Comparison of ENCODE assay signal across 21 cellular contexts in the genomic region with DNA sequence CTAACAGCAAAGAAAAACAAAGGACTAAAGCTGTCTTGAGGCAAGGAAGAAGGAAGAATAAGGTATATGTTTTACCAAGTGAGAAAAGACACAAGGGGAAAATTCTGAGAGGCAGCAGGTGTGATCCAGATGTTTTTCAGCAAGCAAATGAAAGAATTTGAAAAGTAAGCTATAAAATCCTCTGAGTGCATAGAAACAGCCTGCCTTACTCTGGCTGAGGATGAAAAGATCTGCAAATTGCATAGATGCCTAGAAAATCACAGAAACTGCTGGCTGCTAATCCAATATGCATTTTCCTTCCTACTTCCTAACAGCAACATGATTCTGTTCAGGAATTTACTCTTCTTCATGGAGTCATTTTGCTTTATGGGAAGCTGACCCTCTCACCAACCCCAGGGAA. TPM values are rescaled to one million over a fixed set of nuclear protein-coding genes. Genes with fewer than 3 reads are reported as not detected.
DNase-seq lines count a peak whose midpoint lies in the region; ATAC-seq and TF ChIP-seq lines count a peak whose summit lies in the region.
"Had no signal": no experiment of that assay in that cellular context is flagged by ENCODE, and none has a peak within 500 bp of the region (broad histone marks: within the 10 kb centered on the region; RNA-seq: fewer than 3 reads in every experiment).

No MANE protein-coding gene starts in this region.

- peaks cover 25% of the 10 kb centered on the region; the same call in 1 of the 2 replicates for H3F3A ChIP-seq in PC-9 (ENCODE audit: insufficient read depth, low read depth)

- no peaks in the 10 kb centered on the region for H3K79me2 ChIP-seq in PC-9 (ENCODE audit: low read depth)

- no TSS peak for BruUV-seq in PC-9 (replicated peaks; lab: Mats Ljungman, UMichigan)

- intact Hi-C loops in PC-9 (cut with micrococcal nuclease; ENCODE audit: unreplicated experiment) (loop anchor here (5.0 kb wide), 2 partner anchors 63 to 67 kb away; no protein-coding TSS in a partner anchor), vagina (cut with DNase I) (no loop called here), posterior vena cava (cut with DNase I) (no loop called here)

- H3K9me2 ChIP-seq in PC-9 (ENCODE audit: insufficient read depth): no peaks in the 10 kb centered on the region

- no peak for ATAC-seq in SK-N-SH treated with all-trans-retinoic acid at 6 μM for 48 hours
- ATAC-seq: heart right ventricle had no signal

- no peak for DNase-seq in PC-9
- no peak for DNase-seq in epithelial cell of prostate (ENCODE audit: low read depth, low spot score)
- DNase-seq in vagina (ENCODE audit: extremely low spot score in 2 of 2): no peak
- no peak for DNase-seq in NCI-H128 (lab: John Stamatoyannopoulos, UW; ENCODE audit: unreplicated experiment)
- no peak for DNase-seq in posterior vena cava (ENCODE audit: low spot score)
- DNase-seq: activated CD4-positive, alpha-beta T cell treated with anti-CD3 and anti-CD28 coated beads, Interleukin-2, amount 50 U/mL, for 48 hours; activated gamma-delta T cell treated with Interleukin-2 at 50 U/mL for 16 hours; amygdala; COR-L47; DMS79 treated with DMSO at 0.1 percent for 48 hours; effector CD8-positive, alpha-beta T cell; heart right ventricle; KBM-7; NCI-H187; OCI-M1; SJCRH30 had no signal

- H3K27ac ChIP-seq in PC-9 (peak overlapping the region; percentile 93; the same call in 1 of the 2 replicates), epithelial cell of prostate (peak overlapping the region; percentile 100), muscle layer of duodenum (ENCODE audit: low read length) (peak overlapping the region; percentile 79), vagina (peak overlapping the region; percentile 33)
- H3K27ac ChIP-seq: SJCRH30 had no signal

- CTCF ChIA-PET in PC-9 (lab: Charles Lee): interaction anchor here (0.6 kb wide), 1 partner anchor 53 kb away, joined by 4 read pairs; no protein-coding TSS in a partner anchor

- H3K4me3 ChIP-seq in PC-9 (no peak overlapping the region), muscle layer of duodenum (ENCODE audit: low read depth in 1 of 2, low read length in 2 of 2) (no peak overlapping the region), vagina (no peak overlapping the region)
- H3K4me3 ChIP-seq: heart right ventricle, right atrium auricular region, SJCRH30 had no signal

- H3K27me3 ChIP-seq in PC-9 (ENCODE audit: insufficient read depth, low read depth) (no peaks in the 10 kb centered on the region), muscle layer of duodenum (ENCODE audit: low read depth, low read length) (no peaks in the 10 kb centered on the region), vagina (no peaks in the 10 kb centered on the region)
- H3K27me3 ChIP-seq: heart right ventricle, right atrium auricular region, SJCRH30 had no signal

- no peak overlapping the region for H3K4me2 ChIP-seq in PC-9

- H3K9me3 ChIP-seq in PC-9 (ENCODE audit: insufficient read depth, low read depth): no peaks in the 10 kb centered on the region
- no peaks in the 10 kb centered on the region for H3K9me3 ChIP-seq in muscle layer of duodenum (ENCODE audit: control insufficient read depth in 1 of 2, low read length in 2 of 2)
- no peaks in the 10 kb centered on the region for H3K9me3 ChIP-seq in vagina
- H3K9me3 ChIP-seq: heart right ventricle, right atrium auricular region, SJCRH30 had no signal

- no peaks in the 10 kb centered on the region for H3K36me3 ChIP-seq in PC-9 (ENCODE audit: low read depth)
- H3K36me3 ChIP-seq in muscle layer of duodenum (ENCODE audit: control insufficient read depth in 1 of 2, insufficient read depth in 2 of 2, low read length in 2 of 2): peaks cover 5% of the 10 kb centered on the region in 2 donors
- H3K36me3 ChIP-seq in vagina: no peaks in the 10 kb centered on the region
- H3K36me3 ChIP-seq: right atrium auricular region, SJCRH30 had no signal

- H4K20me1 ChIP-seq in PC-9 (ENCODE audit: insufficient read depth): no peaks in the 10 kb centered on the region

- TF ChIP-seq CTCF in PC-9 (conservative IDR thresholded peaks at IDR 0.05) (no peak), vagina (IDR thresholded peaks at IDR 0.05) (no peak)

- POLR2A ChIA-PET in PC-9 (lab: Charles Lee; ENCODE audit: unreplicated experiment): no interaction called here

- H2AFZ ChIP-seq in PC-9: no peak overlapping the region

- TF ChIP-seq POLR2A in vagina (IDR thresholded peaks at IDR 0.05): no peak

- peaks cover 74% of the 10 kb centered on the region for H3K4me1 ChIP-seq in PC-9 (replicated peaks; ENCODE audit: insufficient read depth)
- H3K4me1 ChIP-seq in muscle layer of duodenum (ENCODE audit: control insufficient read depth in 1 of 2, insufficient read depth in 2 of 2, low read length in 2 of 2): peaks cover 0 to 9% of the 10 kb centered on the region in 2 donors
- H3K4me1 ChIP-seq in vagina: peaks cover 50% of the 10 kb centered on the region

TF ChIP-seq in SK-N-SH treated with all-trans-retinoic acid at 6 μM for 48 hours, 23 proteins besides CTCF, POLR2A, EP300 and RAD21 (continues in another document):
- no peak for TF ChIP-seq ESRRG (CRISPR knock-in tag; IDR thresholded peaks at IDR 0.05)
- TF ChIP-seq SNAI2 (CRISPR knock-in tag; IDR thresholded peaks at IDR 0.05): no peak
- no peak for TF ChIP-seq ZFP3 (CRISPR knock-in tag; IDR thresholded peaks at IDR 0.05)
- TF ChIP-seq, protein P1, sequence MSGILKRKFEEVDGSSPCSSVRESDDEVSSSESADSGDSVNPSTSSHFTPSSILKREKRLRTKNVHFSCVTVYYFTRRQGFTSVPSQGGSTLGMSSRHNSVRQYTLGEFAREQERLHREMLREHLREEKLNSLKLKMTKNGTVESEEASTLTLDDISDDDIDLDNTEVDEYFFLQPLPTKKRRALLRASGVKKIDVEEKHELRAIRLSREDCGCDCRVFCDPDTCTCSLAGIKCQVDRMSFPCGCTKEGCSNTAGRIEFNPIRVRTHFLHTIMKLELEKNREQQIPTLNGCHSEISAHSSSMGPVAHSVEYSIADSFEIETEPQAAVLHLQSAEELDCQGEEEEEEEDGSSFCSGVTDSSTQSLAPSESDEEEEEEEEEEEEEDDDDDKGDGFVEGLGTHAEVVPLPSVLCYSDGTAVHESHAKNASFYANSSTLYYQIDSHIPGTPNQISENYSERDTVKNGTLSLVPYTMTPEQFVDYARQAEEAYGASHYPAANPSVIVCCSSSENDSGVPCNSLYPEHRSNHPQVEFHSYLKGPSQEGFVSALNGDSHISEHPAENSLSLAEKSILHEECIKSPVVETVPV (CRISPR knock-in tag; IDR thresholded peaks at IDR 0.05): no peak
- no peak for TF ChIP-seq ZNF8 (CRISPR knock-in tag; IDR thresholded peaks at IDR 0.05)
- TF ChIP-seq, protein P2, sequence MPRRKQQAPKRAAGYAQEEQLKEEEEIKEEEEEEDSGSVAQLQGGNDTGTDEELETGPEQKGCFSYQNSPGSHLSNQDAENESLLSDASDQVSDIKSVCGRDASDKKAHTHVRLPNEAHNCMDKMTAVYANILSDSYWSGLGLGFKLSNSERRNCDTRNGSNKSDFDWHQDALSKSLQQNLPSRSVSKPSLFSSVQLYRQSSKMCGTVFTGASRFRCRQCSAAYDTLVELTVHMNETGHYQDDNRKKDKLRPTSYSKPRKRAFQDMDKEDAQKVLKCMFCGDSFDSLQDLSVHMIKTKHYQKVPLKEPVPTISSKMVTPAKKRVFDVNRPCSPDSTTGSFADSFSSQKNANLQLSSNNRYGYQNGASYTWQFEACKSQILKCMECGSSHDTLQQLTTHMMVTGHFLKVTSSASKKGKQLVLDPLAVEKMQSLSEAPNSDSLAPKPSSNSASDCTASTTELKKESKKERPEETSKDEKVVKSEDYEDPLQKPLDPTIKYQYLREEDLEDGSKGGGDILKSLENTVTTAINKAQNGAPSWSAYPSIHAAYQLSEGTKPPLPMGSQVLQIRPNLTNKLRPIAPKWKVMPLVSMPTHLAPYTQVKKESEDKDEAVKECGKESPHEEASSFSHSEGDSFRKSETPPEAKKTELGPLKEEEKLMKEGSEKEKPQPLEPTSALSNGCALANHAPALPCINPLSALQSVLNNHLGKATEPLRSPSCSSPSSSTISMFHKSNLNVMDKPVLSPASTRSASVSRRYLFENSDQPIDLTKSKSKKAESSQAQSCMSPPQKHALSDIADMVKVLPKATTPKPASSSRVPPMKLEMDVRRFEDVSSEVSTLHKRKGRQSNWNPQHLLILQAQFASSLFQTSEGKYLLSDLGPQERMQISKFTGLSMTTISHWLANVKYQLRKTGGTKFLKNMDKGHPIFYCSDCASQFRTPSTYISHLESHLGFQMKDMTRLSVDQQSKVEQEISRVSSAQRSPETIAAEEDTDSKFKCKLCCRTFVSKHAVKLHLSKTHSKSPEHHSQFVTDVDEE (CRISPR knock-in tag; IDR thresholded peaks at IDR 0.05): no peak
- TF ChIP-seq, protein P3, sequence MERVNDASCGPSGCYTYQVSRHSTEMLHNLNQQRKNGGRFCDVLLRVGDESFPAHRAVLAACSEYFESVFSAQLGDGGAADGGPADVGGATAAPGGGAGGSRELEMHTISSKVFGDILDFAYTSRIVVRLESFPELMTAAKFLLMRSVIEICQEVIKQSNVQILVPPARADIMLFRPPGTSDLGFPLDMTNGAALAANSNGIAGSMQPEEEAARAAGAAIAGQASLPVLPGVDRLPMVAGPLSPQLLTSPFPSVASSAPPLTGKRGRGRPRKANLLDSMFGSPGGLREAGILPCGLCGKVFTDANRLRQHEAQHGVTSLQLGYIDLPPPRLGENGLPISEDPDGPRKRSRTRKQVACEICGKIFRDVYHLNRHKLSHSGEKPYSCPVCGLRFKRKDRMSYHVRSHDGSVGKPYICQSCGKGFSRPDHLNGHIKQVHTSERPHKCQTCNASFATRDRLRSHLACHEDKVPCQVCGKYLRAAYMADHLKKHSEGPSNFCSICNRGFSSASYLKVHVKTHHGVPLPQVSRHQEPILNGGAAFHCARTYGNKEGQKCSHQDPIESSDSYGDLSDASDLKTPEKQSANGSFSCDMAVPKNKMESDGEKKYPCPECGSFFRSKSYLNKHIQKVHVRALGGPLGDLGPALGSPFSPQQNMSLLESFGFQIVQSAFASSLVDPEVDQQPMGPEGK (CRISPR knock-in tag; IDR thresholded peaks at IDR 0.05; ENCODE audit: borderline replicate concordance): no peak
- no peak for TF ChIP-seq ISL1 (CRISPR knock-in tag; IDR thresholded peaks at IDR 0.05)
- TF ChIP-seq CSDC2 (CRISPR knock-in tag; IDR thresholded peaks at IDR 0.05): no peak
- TF ChIP-seq, protein P4, sequence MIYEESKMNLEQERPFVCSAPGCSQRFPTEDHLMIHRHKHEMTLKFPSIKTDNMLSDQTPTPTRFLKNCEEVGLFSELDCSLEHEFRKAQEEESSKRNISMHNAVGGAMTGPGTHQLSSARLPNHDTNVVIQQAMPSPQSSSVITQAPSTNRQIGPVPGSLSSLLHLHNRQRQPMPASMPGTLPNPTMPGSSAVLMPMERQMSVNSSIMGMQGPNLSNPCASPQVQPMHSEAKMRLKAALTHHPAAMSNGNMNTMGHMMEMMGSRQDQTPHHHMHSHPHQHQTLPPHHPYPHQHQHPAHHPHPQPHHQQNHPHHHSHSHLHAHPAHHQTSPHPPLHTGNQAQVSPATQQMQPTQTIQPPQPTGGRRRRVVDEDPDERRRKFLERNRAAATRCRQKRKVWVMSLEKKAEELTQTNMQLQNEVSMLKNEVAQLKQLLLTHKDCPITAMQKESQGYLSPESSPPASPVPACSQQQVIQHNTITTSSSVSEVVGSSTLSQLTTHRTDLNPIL (CRISPR knock-in tag; IDR thresholded peaks at IDR 0.05; ENCODE audit: low read depth): no peak

RNA-seq across cellular contexts. Expression of a gene that starts 22.1 kb away (rescaled TPM):
- total RNA-seq in PC-9 (2021) (not detected in 2 replicates), vagina (62.9 TPM), posterior vena cava (100 to 1,000 TPM; 112 to 292 TPM)
- total RNA-seq: osteoblast; SJCRH30; T-helper 2 cell treated with Interferon-gamma antibody and Interleukin-4, amounts not matched to agents 100 ng/mL and 5 ng/mL, for 36 hours had no signal

RNA-seq across cellular contexts. Expression of a gene that starts 49.5 kb away (rescaled TPM):
- 33.7 and 36.8 TPM in 2 replicates for total RNA-seq in PC-9 (2021)
- 19.2 TPM for total RNA-seq in vagina
- total RNA-seq in posterior vena cava: 10 to 100 TPM; 24.7 to 25.3 TPM

Comparison
In these comparisons a context has a peak if more than half of its experiments do, and no peak if none do; other contexts are left out.
1. H3K27ac ChIP-seq: peak in every context shown above with its lines; median percentile 100 in epithelial cell of prostate; 93 in PC-9; 79 in muscle layer of duodenum; 33 in vagina.
2. RNA of a gene that starts 22.1 kb away (total RNA-seq): 112 to 292 TPM in posterior vena cava and 62.9 TPM in vagina (single experiment); not detected in PC-9; every median in the first group is over 10 times any median in the second.